ENCODE assay signal across 20 cellular contexts in genomic region chr21:40453183-40453582, GRCh38.
"Had no signal": no experiment of that assay in that cellular context is flagged by ENCODE, and none has a peak within 500 bp of the region (broad histone marks: within the 10 kb centered on the region; RNA-seq: fewer than 3 reads in every experiment).

No MANE protein-coding gene starts in this region.

- H3K27me3 ChIP-seq: esophagus squamous epithelium, gastrocnemius medialis, left lung had no signal

- H3K36me3 ChIP-seq: esophagus squamous epithelium, gastrocnemius medialis, heart right ventricle, left lung, lower lobe of right lung had no signal

- DNase-seq: dermis blood vessel endothelial cell; dorsolateral prefrontal cortex; effector CD4-positive, alpha-beta T cell; effector memory CD4-positive, alpha-beta T cell; esophagus squamous epithelium; foreskin fibroblast; foreskin melanocyte; gastrocnemius medialis; glutamatergic neuron; head of caudate nucleus; heart right ventricle; hippocampal formation; left cardiac atrium; left lung; left ventricle myocardium superior; lower lobe of right lung; mesenchymal stem cell; mucosa of descending colon; naive B cell had no signal

- H3K27ac ChIP-seq: coronary artery, dorsolateral prefrontal cortex, esophagus squamous epithelium, gastrocnemius medialis, heart right ventricle, left lung, lower lobe of right lung had no signal

- H3K4me1 ChIP-seq: esophagus squamous epithelium, gastrocnemius medialis, heart right ventricle, left lung, lower lobe of right lung had no signal

- H3K9me3 ChIP-seq: esophagus squamous epithelium, gastrocnemius medialis, heart right ventricle, left lung, lower lobe of right lung, mucosa of descending colon had no signal

- H3K4me3 ChIP-seq: coronary artery, dorsolateral prefrontal cortex, esophagus squamous epithelium, gastrocnemius medialis, heart right ventricle, left lung, lower lobe of right lung, mucosa of descending colon had no signal
